Comparison of ENCODE assay signal across 15 cellular contexts in the genomic region with DNA sequence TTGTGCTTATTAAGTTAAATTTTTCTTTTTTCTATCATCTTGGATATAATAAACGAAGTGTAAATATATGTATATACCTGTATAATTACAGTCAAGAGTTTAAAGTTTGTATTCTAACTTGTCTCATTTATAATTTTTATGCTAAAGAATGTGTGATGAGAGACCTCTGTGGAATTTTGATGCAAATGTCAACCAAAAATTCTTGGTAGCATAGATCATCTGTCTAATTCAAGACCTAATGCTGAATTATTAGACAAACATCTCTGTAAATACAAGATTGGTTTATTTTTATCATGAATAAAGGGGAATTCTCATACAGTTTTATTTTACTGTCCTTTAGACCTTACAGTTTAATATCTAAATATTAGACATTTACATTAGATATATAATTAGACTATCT.
"Had no signal": no experiment of that assay in that cellular context is flagged by ENCODE, and none has a peak within 500 bp of the region (broad histone marks: within the 10 kb centered on the region; RNA-seq: fewer than 3 reads in every experiment).

No MANE protein-coding gene starts in this region.

- H3K4me1 ChIP-seq: esophagus muscularis mucosa, foreskin keratinocyte, pancreas had no signal

- H3K9me3 ChIP-seq: esophagus muscularis mucosa, pancreas had no signal

- H3K27me3 ChIP-seq: dorsolateral prefrontal cortex, esophagus muscularis mucosa, foreskin keratinocyte, pancreas had no signal

- H3K27ac ChIP-seq: dorsolateral prefrontal cortex, esophagus muscularis mucosa, foreskin keratinocyte, pancreas, skin epidermis had no signal

- H3K4me3 ChIP-seq: dorsolateral prefrontal cortex, esophagus muscularis mucosa, pancreas, skin epidermis had no signal

- ATAC-seq: activated CD8-positive, alpha-beta T cell treated with anti-CD3 and anti-CD28 coated beads, Interleukin-2, amount 10 ng/mL, durations not matched to agents 7 days and 5 days; activated naive CD8-positive, alpha-beta T cell treated with anti-CD3 and anti-CD28 coated beads, Interleukin-2, amount 50 U/mL, for 24 hours; foreskin keratinocyte; pancreas had no signal

- FAIRE-seq: endometrium, keratinocyte, urothelium cell line had no signal

- DNase-seq: activated CD4-positive, alpha-beta T cell treated with anti-CD3 and anti-CD28 coated beads for 48 hours; activated CD8-positive, alpha-beta T cell treated with anti-CD3 and anti-CD28 coated beads, Interleukin-2, amount 10 ng/mL, durations not matched to agents 7 days and 5 days; activated naive CD4-positive, alpha-beta T cell; activated naive CD8-positive, alpha-beta T cell treated with anti-CD3 and anti-CD28 coated beads, Interleukin-2, amount 50 U/mL, for 24 hours; cerebellar nuclear complex; dorsolateral prefrontal cortex; nephron progenitor cell; pancreas; retina had no signal

- H3K36me3 ChIP-seq: esophagus muscularis mucosa, pancreas had no signal
